Comparison of ENCODE assay signal across 8 cellular contexts in genomic region chr7:29609162-29610030, GRCh38. TPM values are rescaled to one million over a fixed set of nuclear protein-coding genes. Genes with fewer than 3 reads are reported as not detected.
A peak's percentile ranks its signal among the peaks of the same experiment; 100 is the strongest.
DNase-seq lines count a peak whose midpoint lies in the region; ATAC-seq lines count a peak whose summit lies in the region.

No MANE protein-coding gene starts in this region.

- H3K4me2 ChIP-seq in GM23248 (ENCODE audit: unreplicated experiment) = peak overlapping the region; percentile 33
- H3K4me2 ChIP-seq in neuronal stem cell (ENCODE audit: insufficient read depth, low read length, poor library complexity, severe bottlenecking) = no peak overlapping the region

- no peaks in the 10 kb centered on the region for H3K79me2 ChIP-seq in GM23248 (ENCODE audit: insufficient read depth)

- no peak overlapping the region for H2BK15ac ChIP-seq in neuronal stem cell (ENCODE audit: low read length)

- ATAC-seq in HG03439 (IDR thresholded peaks at IDR 0.05; ENCODE audit: unreplicated experiment) = no peak

- H2AK5ac ChIP-seq in neuronal stem cell (ENCODE audit: low read depth, low read length) = no peak overlapping the region

- DNase-seq in GM23248 (peak; percentile 83), NCI-H510A (lab: John Stamatoyannopoulos, UW) (peak; percentile 32), ecto neural progenitor cell (ENCODE audit: low spot score) (peak; percentile 50), neuronal stem cell (ENCODE audit: low spot score) (peak; percentile 12), NCI-H1436 (lab: John Stamatoyannopoulos, UW) (no peak), T-helper 2 cell (no peak)
- no peak for DNase-seq in activated CD8-positive, alpha-beta memory T cell treated with anti-CD3 and anti-CD28 coated beads, Interleukin-2, amount 50 U/mL, for 4 hours

- H3K36me3 ChIP-seq in GM23248 (ENCODE audit: low read depth) = no peaks in the 10 kb centered on the region
- H3K36me3 ChIP-seq in neuronal stem cell (replicated peaks in 1 of 2; ENCODE audit: control insufficient read depth in 2 of 2, insufficient read depth in 2 of 2, low read length in 2 of 2) = no peaks in the 10 kb centered on the region

- H3K4me1 ChIP-seq in GM23248 (ENCODE audit: insufficient read depth) = peaks cover 92% of the 10 kb centered on the region
- peaks cover 4 to 6% of the 10 kb centered on the region in 2 donors for H3K4me1 ChIP-seq in neuronal stem cell (ENCODE audit: control insufficient read depth in 2 of 2, insufficient read depth in 1 of 2, low read depth in 1 of 2, low read length in 2 of 2)

- H3K4me3 ChIP-seq in GM23248 (no peak overlapping the region), neuronal stem cell (ENCODE audit: low read length in 2 of 2) (no peak overlapping the region)

- no peak overlapping the region for H2AFZ ChIP-seq in GM23248
- no peak overlapping the region for H2AFZ ChIP-seq in neuronal stem cell (ENCODE audit: low read length)

- peaks cover 78% of the 10 kb centered on the region for H3F3A ChIP-seq in GM23248 (ENCODE audit: insufficient read depth)

- no peak overlapping the region for H2BK5ac ChIP-seq in neuronal stem cell (ENCODE audit: low read length)

- H3K27me3 ChIP-seq in GM23248 (replicated peaks; ENCODE audit: insufficient read depth) = no peaks in the 10 kb centered on the region
- no peaks in the 10 kb centered on the region for H3K27me3 ChIP-seq in neuronal stem cell (ENCODE audit: control insufficient read depth in 3 of 3, insufficient read depth in 3 of 3, low read depth in 1 of 3, low read length in 3 of 3)

- peak overlapping the region; percentile 28; the same call in 1 of the 2 replicates for H3K27ac ChIP-seq in GM23248
- no peak overlapping the region for H3K27ac ChIP-seq in neuronal stem cell (replicated peaks; ENCODE audit: low read length)

- no peaks in the 10 kb centered on the region for H3K79me1 ChIP-seq in neuronal stem cell (ENCODE audit: low read depth, low read length)

- no peak overlapping the region for H3K18ac ChIP-seq in neuronal stem cell (ENCODE audit: low read length)

- H2BK12ac ChIP-seq in neuronal stem cell (ENCODE audit: low read length) = no peak overlapping the region

- in situ Hi-C loops in GM23248 (cut with MboI) = no loop called here

- H4K91ac ChIP-seq in neuronal stem cell (ENCODE audit: low read depth, low read length, poor library complexity) = no peak overlapping the region

- 47% methylated on average over 15 of the region's 15 CpGs for WGBS in GM23248 (ENCODE audit: low coverage in 1 of 2, low lambda C conversion rate in 2 of 2, missing lambda C conversion rate in 2 of 2), 2 experiments
- WGBS in neuronal stem cell (ENCODE audit: extremely low coverage in 2 of 2, insufficient read length in 2 of 2, insufficient replicate concordance in 1 of 2), 2 donors = no CpG with 5 or more reads among the region's 15 CpGs

- H4K8ac ChIP-seq in neuronal stem cell (ENCODE audit: low read depth, low read length) = no peak overlapping the region

- H3K4ac ChIP-seq in neuronal stem cell (ENCODE audit: low read length) = no peak overlapping the region

- no peak overlapping the region for H3K23ac ChIP-seq in neuronal stem cell (ENCODE audit: low read depth, low read length, poor library complexity)

- H3K9me2 ChIP-seq in GM23248 (ENCODE audit: insufficient read depth) = no peaks in the 10 kb centered on the region

- H4K20me1 ChIP-seq in GM23248 (ENCODE audit: insufficient read depth) = no peaks in the 10 kb centered on the region

- H3K14ac ChIP-seq in neuronal stem cell (ENCODE audit: low read length) = no peak overlapping the region

- H2BK120ac ChIP-seq in neuronal stem cell (ENCODE audit: low read depth, low read length) = no peak overlapping the region

- H3K9ac ChIP-seq in GM23248 = no peak overlapping the region
- no peak overlapping the region for H3K9ac ChIP-seq in neuronal stem cell (ENCODE audit: low read depth, low read length, poor library complexity)

- H3K9me3 ChIP-seq in GM23248 (ENCODE audit: low read depth) = no peaks in the 10 kb centered on the region
- peaks cover 0 to 8% of the 10 kb centered on the region in 2 donors for H3K9me3 ChIP-seq in neuronal stem cell (replicated peaks in 1 of 2; ENCODE audit: control insufficient read depth in 2 of 2, insufficient read depth in 1 of 2, low read depth in 1 of 2, low read length in 2 of 2)

RNA-seq across cellular contexts. Expression of gene PRR15, which starts 45.8 kb away (rescaled TPM):
- total RNA-seq in GM23248 (2014; rRNA removed; shearing (Covaris generic)) = 6.1 and 11.5 TPM in 2 replicates
- 9.2 and 11.5 TPM in 2 replicates for polyA plus RNA-seq in GM23248 (2016; fragmentation: Nextera tagmentation; extraction: Ambion mirVana)
- 0.53 TPM for polyA plus RNA-seq in neuronal stem cell (2013, experiment 1 of 2)
- 0.64 TPM for polyA plus RNA-seq in neuronal stem cell (2013, experiment 2 of 2)

Comparison
In these comparisons a context has a peak if more than half of its experiments do, and no peak if none do; other contexts are left out.
1. DNase-seq: peak in GM23248 (single experiment), NCI-H510A (single experiment), ecto neural progenitor cell (single experiment) and neuronal stem cell (single experiment); none in NCI-H1436 (single experiment), activated CD8-positive, alpha-beta memory T cell treated with anti-CD3 and anti-CD28 coated beads, Interleukin-2, amount 50 U/mL, for 4 hours (single experiment) and T-helper 2 cell (0 of 5).